In the genomic region with DNA sequence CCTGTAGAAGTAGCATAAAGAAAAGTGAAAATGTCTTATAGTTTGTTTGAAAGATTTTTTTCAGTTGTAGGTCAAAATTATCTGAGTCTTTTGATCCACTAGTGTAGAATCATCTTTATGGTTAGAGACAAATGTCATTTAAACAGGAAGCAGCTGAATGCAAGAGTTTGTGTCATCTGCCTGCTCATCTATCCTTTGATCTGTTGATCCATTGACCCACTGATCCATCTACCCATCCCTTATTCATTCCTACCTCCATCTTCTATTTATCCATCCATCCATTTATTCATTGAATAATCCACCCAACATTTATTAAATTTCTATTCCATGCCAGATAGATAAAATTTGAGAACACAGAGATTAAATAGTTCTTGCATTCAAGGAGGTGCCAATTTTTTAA, we compare ENCODE assay signal across 35 cellular contexts.
DNase-seq lines count a peak whose midpoint lies in the region; ATAC-seq, FAIRE-seq and TF ChIP-seq lines count a peak whose summit lies in the region.
"Had no signal": no experiment of that assay in that cellular context is flagged by ENCODE, and none has a peak within 500 bp of the region (broad histone marks: within the 10 kb centered on the region; RNA-seq: fewer than 3 reads in every experiment).

No MANE protein-coding gene starts in this region.

- H3K9ac ChIP-seq in HepG2 (ENCODE audit: insufficient read depth, low read depth, low read length) = no peak overlapping the region
- H3K9ac ChIP-seq: BLaER1; BLaER1 treated with 17β-estradiol and CSF1 and Interleukin-3, amounts not matched to agents 10 nM and 100 nM had no signal

- BruUV-seq in HepG2 (replicated peaks; lab: Mats Ljungman, UMichigan) = no TSS peak
- BruUV-seq in Caco-2 (replicated peaks; lab: Mats Ljungman, UMichigan) = no TSS peak
- no TSS peak for BruUV-seq in Calu3 (replicated peaks; lab: Mats Ljungman, UMichigan)

- no peak overlapping the region for H2AFZ ChIP-seq in HepG2 (ENCODE audit: low read length)

- H3K4me3 Mint-ChIP-seq in Caco-2 (ENCODE audit: unreplicated experiment) (no peak overlapping the region), Calu3 (ENCODE audit: low read depth, unreplicated experiment) (no peak overlapping the region)
- H3K4me3 Mint-ChIP-seq: B cell; CD14-positive monocyte; CD4-positive, alpha-beta memory T cell; CD4-positive, alpha-beta T cell; CD4-positive, CD25-positive, alpha-beta regulatory T cell; CD8-positive, alpha-beta memory T cell; CD8-positive, alpha-beta T cell had no signal

- FAIRE-seq in HepG2 (lab: Jason Lieb, UNC) (no peak), A549 (lab: Jason Lieb, UNC) (no peak)
- FAIRE-seq: A204.1, D721Med, G401.6 had no signal

- H3K27ac ChIP-seq in HepG2 (ENCODE audit: extremely low read length, insufficient read depth, low read length) = peak overlapping the region; percentile 70
- H3K27ac ChIP-seq in right lobe of liver = peak overlapping the region in 1 of 3 donors; percentile 68
- H3K27ac ChIP-seq in A549 = peak overlapping the region; percentile 90 to 93
- H3K27ac ChIP-seq: 22Rv1; BLaER1; BLaER1 treated with 17β-estradiol and CSF1 and Interleukin-3, amounts not matched to agents 10 nM and 100 nM; C4-2B had no signal

- H3K9me3 ChIP-seq in HepG2 (ENCODE audit: low read length) = no peaks in the 10 kb centered on the region
- H3K9me3 ChIP-seq in right lobe of liver = no peaks in the 10 kb centered on the region
- peaks cover 24% of the 10 kb centered on the region for H3K9me3 ChIP-seq in A549
- H3K9me3 ChIP-seq in Caco-2 = no peaks in the 10 kb centered on the region
- H3K9me3 ChIP-seq: BE2C had no signal

- TF ChIP-seq RAD21 in HepG2 (CRISPR knock-in tag; IDR thresholded peaks at IDR 0.05) = no peak
- TF ChIP-seq RAD21 in A549 (conservative IDR thresholded peaks at IDR 0.05 in 1 of 2, IDR thresholded peaks at IDR 0.05 in 1 of 2) = no peak

- peak overlapping the region; percentile 34 for H3K27ac Mint-ChIP-seq in Caco-2 (ENCODE audit: unreplicated experiment)
- H3K27ac Mint-ChIP-seq in Calu3 (ENCODE audit: unreplicated experiment) = peak overlapping the region; percentile 9
- H3K27ac Mint-ChIP-seq: B cell; CD14-positive monocyte; CD4-positive, alpha-beta memory T cell; CD4-positive, alpha-beta T cell; CD8-positive, alpha-beta memory T cell; CD8-positive, alpha-beta T cell had no signal

- H3K4me1 Mint-ChIP-seq in Caco-2 (ENCODE audit: low read depth, unreplicated experiment) = peaks cover 23% of the 10 kb centered on the region
- H3K4me1 Mint-ChIP-seq in Calu3 (ENCODE audit: low read depth, unreplicated experiment) = peaks cover 45% of the 10 kb centered on the region
- H3K4me1 Mint-ChIP-seq: B cell; CD14-positive monocyte; CD8-positive, alpha-beta memory T cell had no signal

- DNase-seq in HepG2 (ENCODE audit: low spot score) = no peak
- no peak for DNase-seq in right lobe of liver
- DNase-seq in A549 (ENCODE audit: low read depth in 1 of 2, low spot score in 1 of 2) = no peak
- no peak for DNase-seq in Caco-2
- DNase-seq in Calu3 = no peak
- DNase-seq in activated CD4-positive, CD25-positive, alpha-beta regulatory T cell (lab: John Stamatoyannopoulos, UW) = no peak
- DNase-seq in GM20000 (ENCODE audit: low spot score) = no peak
- DNase-seq in stimulated activated CD4-positive, alpha-beta T cell treated with anti-CD3 and anti-CD28 coated beads, Interleukin-12 subunit alpha, Interleukin-12 subunit beta, amount 100 ng/mL, for 4 hours = no peak
- DNase-seq: 8988T; ACHN; AML-193; BE2C; C1 segment of cervical spinal cord; CD4-positive, alpha-beta memory T cell; CD4-positive, alpha-beta T cell; CD4-positive, CD25-positive, alpha-beta regulatory T cell; CD8-positive, alpha-beta memory T cell; CD8-positive, alpha-beta T cell; COR-L47; DMS 273 treated with DMSO at 0.1 percent for 48 hours; DMS153; DMS53; DMS79; DMS79 treated with DMSO at 0.1 percent for 48 hours; DND-41; EL had no signal

- peaks cover 6% of the 10 kb centered on the region for H3K36me3 Mint-ChIP-seq in Caco-2 (ENCODE audit: insufficient read depth, unreplicated experiment)
- H3K36me3 Mint-ChIP-seq in Calu3 (ENCODE audit: insufficient read depth, unreplicated experiment) = peaks cover 11% of the 10 kb centered on the region
- H3K36me3 Mint-ChIP-seq: CD14-positive monocyte; CD4-positive, CD25-positive, alpha-beta regulatory T cell; CD8-positive, alpha-beta memory T cell; CD8-positive, alpha-beta T cell had no signal

- no peaks in the 10 kb centered on the region for H4K20me1 ChIP-seq in HepG2 (ENCODE audit: insufficient read depth, low read length)
- H4K20me1 ChIP-seq: BLaER1; BLaER1 treated with 17β-estradiol and CSF1 and Interleukin-3, amounts not matched to agents 10 nM and 100 nM had no signal

- H3K9me3 Mint-ChIP-seq in Caco-2 (ENCODE audit: unreplicated experiment) = peaks cover 25% of the 10 kb centered on the region
- H3K9me3 Mint-ChIP-seq in Calu3 (ENCODE audit: low read depth, unreplicated experiment) = peaks cover 4% of the 10 kb centered on the region

- peak in 1 of 2 experiments; percentile 9; a peak in 1 of 4 replicates for TF ChIP-seq EP300 in HepG2 (IDR thresholded peaks at IDR 0.05; ENCODE audit: low read depth in 2 of 2, low read length in 2 of 2)
- TF ChIP-seq EP300 in HepG2 (CRISPR knock-in tag; IDR thresholded peaks at IDR 0.05; ENCODE audit: borderline replicate concordance) = no peak
- TF ChIP-seq EP300 in A549 (IDR thresholded peaks at IDR 0.05) = no peak

- POLR2A ChIA-PET in HepG2 (lab: Yijun Ruan, JAX) = interaction anchor here (1.1 kb wide), 1 partner anchor 63 kb away, joined by 4 read pairs; the partner anchor contains the start of gene MKKS
- POLR2A ChIA-PET in A549 (lab: Yijun Ruan, JAX) = interaction anchor here (1.4 kb wide), 1 partner anchor 18 kb away, joined by 4 read pairs; no protein-coding TSS in a partner anchor
- POLR2A ChIA-PET in Caco-2 (lab: Charles Lee) = no interaction called here

- intact Hi-C loops in HepG2 (cut with micrococcal nuclease; ENCODE audit: unreplicated experiment) (loop anchor here (2.0 to 5.0 kb wide), 3 partner anchors 54 to 109 kb away; partner anchors contain the start of genes MKKS and SLX4IP), right lobe of liver (cut with DNase I) (no loop called here), Caco-2 (cut with micrococcal nuclease; ENCODE audit: unreplicated experiment) (no loop called here), Calu3 (cut with micrococcal nuclease; ENCODE audit: unreplicated experiment) (no loop called here)

- TF ChIP-seq POLR2A in HepG2 (IDR thresholded peaks at IDR 0.05; ENCODE audit: insufficient read depth in 1 of 2, low read depth in 2 of 2, low read length in 2 of 2) (no peak), right lobe of liver (IDR thresholded peaks at IDR 0.05) (no peak), A549 (IDR thresholded peaks at IDR 0.05; ENCODE audit: low read length) (no peak)

- H3K27me3 Mint-ChIP-seq in Caco-2 (ENCODE audit: insufficient read depth, unreplicated experiment) (no peaks in the 10 kb centered on the region), Calu3 (ENCODE audit: unreplicated experiment) (no peaks in the 10 kb centered on the region)

- H3K79me2 ChIP-seq in HepG2 (ENCODE audit: insufficient read depth, low read length) = no peaks in the 10 kb centered on the region

- H3K4me1 ChIP-seq in HepG2 (ENCODE audit: insufficient read depth, low read length) = peaks cover 58% of the 10 kb centered on the region
- H3K4me1 ChIP-seq in right lobe of liver = peaks cover 0 to 66% (median 20%) of the 10 kb centered on the region in 4 donors
- H3K4me1 ChIP-seq in A549 = peaks cover 55% of the 10 kb centered on the region
- peaks cover 42% of the 10 kb centered on the region for H3K4me1 ChIP-seq in Caco-2
- H3K4me1 ChIP-seq: BE2C; BLaER1; BLaER1 treated with 17β-estradiol and CSF1 and Interleukin-3, amounts not matched to agents 10 nM and 100 nM had no signal

- H3K36me3 ChIP-seq in HepG2 (replicated peaks in 1 of 2; ENCODE audit: control insufficient read depth in 1 of 2, insufficient read depth in 2 of 2, low read length in 2 of 2) (no peaks in the 10 kb centered on the region), right lobe of liver (no peaks in the 10 kb centered on the region), Caco-2 (ENCODE audit: control insufficient read depth, insufficient read depth, low read length) (no peaks in the 10 kb centered on the region)
- H3K36me3 ChIP-seq: BE2C; BLaER1; BLaER1 treated with 17β-estradiol and CSF1 and Interleukin-3, amounts not matched to agents 10 nM and 100 nM had no signal

- in situ Hi-C loops in HepG2 (cut with HindIII; ENCODE audit: extremely low pct_ligation_motif_present, low pct_unique_long_range_greater_than_20kb) = no loop called here

- H3K4me3 ChIP-seq in HepG2 (replicated peaks in 1 of 3; ENCODE audit: insufficient read depth in 1 of 3, low read depth in 2 of 3, low read length in 3 of 3) (no peak overlapping the region), right lobe of liver (no peak overlapping the region), A549 (no peak overlapping the region), Caco-2 (ENCODE audit: low read depth, low read length) (no peak overlapping the region)
- H3K4me3 ChIP-seq: BLaER1; BLaER1 treated with 17β-estradiol and CSF1 and Interleukin-3, amounts not matched to agents 10 nM and 100 nM had no signal

- ATAC-seq in HepG2 (no peak), right lobe of liver (no peak), A549 (no peak)
- ATAC-seq: CD8-positive, alpha-beta T cell had no signal

- no peak for TF ChIP-seq CTCF in HepG2 (CRISPR knock-in tag; IDR thresholded peaks at IDR 0.05)
- TF ChIP-seq CTCF in right lobe of liver (IDR thresholded peaks at IDR 0.05) = no peak
- TF ChIP-seq CTCF in A549 (IDR thresholded peaks at IDR 0.05) = no peak
- no peak for TF ChIP-seq CTCF in Caco-2 (IDR thresholded peaks at IDR 0.05; ENCODE audit: insufficient read depth in 1 of 2, low read depth in 1 of 2, low read length in 1 of 2, severe bottlenecking in 1 of 2, unreplicated experiment in 1 of 2)
- no peak for TF ChIP-seq CTCF in Calu3 (IDR thresholded peaks at IDR 0.05; ENCODE audit: unreplicated experiment)
- TF ChIP-seq CTCF in GM20000 (IDR thresholded peaks at IDR 0.05; ENCODE audit: extremely low read depth, missing control alignments) = no peak

- H3K4me2 ChIP-seq in HepG2 (ENCODE audit: low read depth, low read length) (0 out of 2 replicates have a peak overlapping the region, but pooled peaks have one; percentile 71), A549 (peak overlapping the region; percentile 78; the same call in 2 of the 3 replicates)
- H3K4me2 ChIP-seq: BLaER1; BLaER1 treated with 17β-estradiol and CSF1 and Interleukin-3, amounts not matched to agents 10 nM and 100 nM had no signal

- CTCF ChIA-PET in HepG2 (lab: Yijun Ruan, JAX; ENCODE audit: low intra/inter-chr PET ratio, low total read pairs) = no interaction called here
- CTCF ChIA-PET in A549 (lab: Yijun Ruan, JAX) = interaction anchor here (0.6 to 1.8 kb wide), 7 partner anchors 11 to 487 kb away, joined by 3 to 11 read pairs (median 5); no protein-coding TSS in a partner anchor
- CTCF ChIA-PET in Caco-2 (lab: Charles Lee) = no interaction called here
- CTCF ChIA-PET in Calu3 (lab: Charles Lee) = no interaction called here

- H3K27me3 ChIP-seq in HepG2 (ENCODE audit: control insufficient read depth in 1 of 2, insufficient read depth in 2 of 2, low read length in 2 of 2) = no peaks in the 10 kb centered on the region
- H3K27me3 ChIP-seq in right lobe of liver = no peaks in the 10 kb centered on the region
- no peaks in the 10 kb centered on the region for H3K27me3 ChIP-seq in Caco-2 (replicated peaks; ENCODE audit: control insufficient read depth, insufficient read depth, low read length)
- H3K27me3 ChIP-seq: BE2C; BLaER1; BLaER1 treated with 17β-estradiol and CSF1 and Interleukin-3, amounts not matched to agents 10 nM and 100 nM had no signal
